Comparison of ENCODE assay signal across 9 cellular contexts in the genomic region with DNA sequence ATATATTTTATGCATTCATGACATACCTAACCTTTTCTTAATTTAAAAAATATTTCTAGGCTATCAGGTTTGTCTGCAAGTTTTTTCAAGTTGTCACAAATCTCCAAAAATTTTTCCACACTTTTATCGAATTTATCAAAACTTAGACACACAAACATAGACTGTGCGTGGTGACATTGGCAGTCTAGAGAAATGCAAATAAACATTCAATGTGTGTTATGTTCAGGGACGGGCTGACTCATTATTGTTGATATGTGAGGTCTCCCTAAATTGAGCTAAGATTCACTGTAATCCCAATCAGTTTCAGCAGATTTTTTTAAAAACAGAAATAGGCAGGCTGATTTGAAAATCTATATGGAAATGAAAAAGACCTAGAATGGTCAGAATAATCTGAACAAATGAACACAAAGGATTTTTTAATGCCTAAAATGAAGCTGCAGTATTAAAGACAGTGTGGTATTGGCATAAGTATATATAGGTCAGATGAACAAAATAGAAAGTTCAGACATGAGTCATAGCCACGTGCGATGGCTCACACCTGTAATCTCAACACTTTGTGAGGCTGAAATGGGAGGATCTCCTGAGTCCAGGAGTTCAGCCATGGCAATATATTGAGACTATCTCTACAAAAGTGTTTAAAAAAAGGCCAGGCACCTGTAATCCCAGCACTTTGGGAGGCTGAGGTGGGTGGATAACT. TPM values are rescaled to one million over a fixed set of nuclear protein-coding genes. Genes with fewer than 3 reads are reported as not detected.
DNase-seq lines count a peak whose midpoint lies in the region; ATAC-seq, FAIRE-seq and TF ChIP-seq lines count a peak whose summit lies in the region.
"Had no signal": no experiment of that assay in that cellular context is flagged by ENCODE, and none has a peak within 500 bp of the region (broad histone marks: within the 10 kb centered on the region; RNA-seq: fewer than 3 reads in every experiment).

No MANE protein-coding gene starts in this region.

- no peaks in the 10 kb centered on the region for H3K9me3 Mint-ChIP-seq in activated T-helper 2 cell treated with anti-CD3 and anti-CD28 coated beads, Interferon-gamma antibody, Interleukin-2, Interleukin-4, amounts not matched to agents 10 μg/mL and 5 μg/mL and 100 μg/mL, durations not matched to agents 14 hours and 24 hours and 36 hours

- no peaks in the 10 kb centered on the region for H3K27me3 ChIP-seq in gastroesophageal sphincter
- H3K27me3 ChIP-seq: tibial artery had no signal

- TF ChIP-seq POLR2A in GM12891 (IDR thresholded peaks at IDR 0.05; ENCODE audit: low read depth, low read length) (no peak), gastroesophageal sphincter (IDR thresholded peaks at IDR 0.05) (no peak)

- WGBS in gastroesophageal sphincter (ENCODE audit: low coverage in 1 of 2), 2 donors, result 45 to 55% methylated on average over 3 to 5 of the region's 5 CpGs

- no peaks in the 10 kb centered on the region for H3K27me3 Mint-ChIP-seq in activated T-helper 2 cell treated with anti-CD3 and anti-CD28 coated beads, Interferon-gamma antibody, Interleukin-2, Interleukin-4, amounts not matched to agents 10 μg/mL and 5 μg/mL and 100 μg/mL, durations not matched to agents 14 hours and 24 hours and 36 hours (ENCODE audit: low read depth)

- peaks cover 0 to 12% (median 0%) of the 10 kb centered on the region in 3 donors for H3K4me1 ChIP-seq in gastroesophageal sphincter

- no peak overlapping the region for H3K27ac Mint-ChIP-seq in activated T-helper 2 cell treated with anti-CD3 and anti-CD28 coated beads, Interferon-gamma antibody, Interleukin-2, Interleukin-4, amounts not matched to agents 10 μg/mL and 5 μg/mL and 100 μg/mL, durations not matched to agents 14 hours and 24 hours and 36 hours

- ATAC-seq in GM21367 (IDR thresholded peaks at IDR 0.05; ENCODE audit: unreplicated experiment) (peak; percentile 69), HG03378 (IDR thresholded peaks at IDR 0.05; ENCODE audit: unreplicated experiment) (peak; percentile 90), esophagus mucosa (peak; percentile 71), gastroesophageal sphincter (no peak)

- H3K36me3 ChIP-seq in gastroesophageal sphincter, result no peaks in the 10 kb centered on the region
- H3K36me3 ChIP-seq: tibial artery had no signal

- H3K4me3 Mint-ChIP-seq in activated T-helper 2 cell treated with anti-CD3 and anti-CD28 coated beads, Interferon-gamma antibody, Interleukin-2, Interleukin-4, amounts not matched to agents 10 μg/mL and 5 μg/mL and 100 μg/mL, durations not matched to agents 14 hours and 24 hours and 36 hours (ENCODE audit: low read depth), result no peak overlapping the region

- H3K4me3 ChIP-seq in gastroesophageal sphincter, result no peak overlapping the region
- H3K4me3 ChIP-seq: tibial artery had no signal

- no peak overlapping the region for H3K27ac ChIP-seq in gastroesophageal sphincter
- H3K27ac ChIP-seq: tibial artery had no signal

- peaks cover 4% of the 10 kb centered on the region for H3K4me1 Mint-ChIP-seq in activated T-helper 2 cell treated with anti-CD3 and anti-CD28 coated beads, Interferon-gamma antibody, Interleukin-2, Interleukin-4, amounts not matched to agents 10 μg/mL and 5 μg/mL and 100 μg/mL, durations not matched to agents 14 hours and 24 hours and 36 hours (ENCODE audit: low read depth)

- no peaks in the 10 kb centered on the region for H3K9me3 ChIP-seq in gastroesophageal sphincter
- H3K9me3 ChIP-seq: tibial artery had no signal

- TF ChIP-seq CTCF in gastroesophageal sphincter (IDR thresholded peaks at IDR 0.05), result no peak

- FAIRE-seq in GM12891 (lab: Jason Lieb, UNC), result peak; percentile 81

- no peak for DNase-seq in GM12891 (ENCODE audit: insufficient read length, low spot score)
- DNase-seq in Kasumi-1 (lab: John Stamatoyannopoulos, UW), result no peak
- DNase-seq in activated T-helper 2 cell treated with anti-CD3 and anti-CD28 coated beads, Interferon-gamma antibody, Interleukin-2, Interleukin-4, amounts not matched to agents 10 μg/mL and 5 μg/mL and 100 μg/mL, durations not matched to agents 14 hours and 24 hours and 36 hours (ENCODE audit: low spot score), result no peak
- DNase-seq in activated CD4-positive, alpha-beta T cell treated with anti-CD3 and anti-CD28 coated beads, Interleukin-2, amount 50 U/mL, for 1 hour, result no peak
- DNase-seq: tibial artery had no signal

- intact Hi-C loops in activated T-helper 2 cell treated with anti-CD3 and anti-CD28 coated beads, Interferon-gamma antibody, Interleukin-2, Interleukin-4, amounts not matched to agents 10 μg/mL and 5 μg/mL and 100 μg/mL, durations not matched to agents 14 hours and 24 hours and 36 hours (cut with micrococcal nuclease), result no loop called here

- TF ChIP-seq EP300 in gastroesophageal sphincter (IDR thresholded peaks at IDR 0.05), result no peak

- H3K36me3 Mint-ChIP-seq in activated T-helper 2 cell treated with anti-CD3 and anti-CD28 coated beads, Interferon-gamma antibody, Interleukin-2, Interleukin-4, amounts not matched to agents 10 μg/mL and 5 μg/mL and 100 μg/mL, durations not matched to agents 14 hours and 24 hours and 36 hours (ENCODE audit: low read depth), result no peaks in the 10 kb centered on the region

TF ChIP-seq in GM12891, 5 proteins besides CTCF, POLR2A, EP300 and RAD21:
- TF ChIP-seq POU2F2 (IDR thresholded peaks at IDR 0.05; ENCODE audit: low read depth, low read length) (no peak), POLR2AphosphoS5 (IDR thresholded peaks at IDR 0.05; ENCODE audit: low read depth, low read length) (no peak), SPI1 (IDR thresholded peaks at IDR 0.05; ENCODE audit: low read depth, low read length) (no peak), TAF1 (IDR thresholded peaks at IDR 0.05; ENCODE audit: low read depth, low read length) (no peak), PAX5 (IDR thresholded peaks at IDR 0.05; ENCODE audit: insufficient read depth, low read length, severe bottlenecking) (no peak)

RNA-seq across cellular contexts. Expression of gene BLTP3A, which starts 19.2 kb away (rescaled TPM):
- polyA plus RNA-seq in GM12891 (2012; ENCODE audit: low read depth, missing spikeins), result 3.5 TPM
- total RNA-seq in esophagus mucosa (8.1 TPM), gastroesophageal sphincter (10 to 100 TPM in 1 of 4 donors, 1 to 10 TPM in 3; 6.4 to 11.8 (median 7.7) TPM)
- total RNA-seq in activated T-helper 2 cell treated with anti-CD3 and anti-CD28 coated beads, Interferon-gamma antibody, Interleukin-2, Interleukin-4, amounts not matched to agents 10 μg/mL and 5 μg/mL and 100 μg/mL, durations not matched to agents 14 hours and 24 hours and 36 hours, result 15.1 and 16.3 TPM in 2 replicates

RNA-seq across cellular contexts. Expression of gene SNRPC, which starts 53.8 kb away (rescaled TPM):
- 172 TPM for polyA plus RNA-seq in GM12891 (2012; ENCODE audit: low read depth, missing spikeins)
- total RNA-seq in esophagus mucosa (63.4 TPM), gastroesophageal sphincter (10 to 100 TPM; 39.0 to 72.0 (median 53.5) TPM)
- 163 and 166 TPM in 2 replicates for total RNA-seq in activated T-helper 2 cell treated with anti-CD3 and anti-CD28 coated beads, Interferon-gamma antibody, Interleukin-2, Interleukin-4, amounts not matched to agents 10 μg/mL and 5 μg/mL and 100 μg/mL, durations not matched to agents 14 hours and 24 hours and 36 hours
